10 cellular contexts compared by ENCODE assay signal in the genomic region with DNA sequence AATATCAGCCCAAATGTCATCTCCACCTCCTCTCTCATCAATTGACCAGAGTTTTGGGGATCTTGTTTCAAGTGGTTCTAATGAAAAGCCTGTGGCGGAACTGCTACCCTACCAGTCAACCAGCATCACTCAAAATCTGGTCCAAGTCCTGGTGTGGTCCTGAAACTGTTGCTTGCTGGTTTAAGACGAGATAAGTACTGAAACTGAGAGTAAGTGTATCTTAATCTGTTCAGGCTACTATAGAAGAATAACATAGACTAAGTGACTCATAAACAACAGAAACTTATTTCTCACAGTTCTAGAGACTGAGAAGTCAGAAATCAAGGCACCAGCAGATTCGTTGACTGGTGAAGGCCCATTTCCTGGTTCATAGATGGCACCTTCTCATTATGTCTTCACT. TPM values are rescaled to one million over a fixed set of nuclear protein-coding genes. Genes with fewer than 3 reads are reported as not detected.
DNase-seq lines count a peak whose midpoint lies in the region; ATAC-seq and TF ChIP-seq lines count a peak whose summit lies in the region.
"Had no signal": no experiment of that assay in that cellular context is flagged by ENCODE, and none has a peak within 500 bp of the region (broad histone marks: within the 10 kb centered on the region; RNA-seq: fewer than 3 reads in every experiment).

No MANE protein-coding gene starts in this region.

- H3K27ac ChIP-seq in brain microvascular endothelial cell, result peak overlapping the region; percentile 74
- H3K27ac ChIP-seq in SJCRH30, result no peak overlapping the region

- H3K4me3 ChIP-seq in brain microvascular endothelial cell (ENCODE audit: low read depth, low read length) (no peak overlapping the region), SJCRH30 (no peak overlapping the region)

- H3K4me1 ChIP-seq in SJCRH30, result 0 out of 2 replicates have a peak, but pooled peaks cover 4% of the 10 kb centered on the region

- TF ChIP-seq CTCF in brain microvascular endothelial cell (IDR thresholded peaks at IDR 0.05; ENCODE audit: low read depth, low read length, missing control alignments), result no peak

- H3K27me3 ChIP-seq in brain microvascular endothelial cell (replicated peaks) (no peaks in the 10 kb centered on the region), SJCRH30 (no peaks in the 10 kb centered on the region)

- DNase-seq in brain microvascular endothelial cell, result no peak
- DNase-seq in ecto neural progenitor cell (ENCODE audit: low spot score), result no peak
- no peak for DNase-seq in NCI-H1694 (lab: John Stamatoyannopoulos, UW)
- no peak for DNase-seq in SJCRH30
- DNase-seq in NCI-H524 treated with DMSO at 0.1 percent for 48 hours (lab: John Stamatoyannopoulos, UW), result no peak
- DNase-seq: effector memory CD8-positive, alpha-beta T cell; NCI-H187 had no signal

- H3K9me3 ChIP-seq in SJCRH30 (replicated peaks), result no peaks in the 10 kb centered on the region; the same call in 1 of the 2 replicates

- no peaks in the 10 kb centered on the region for H3K36me3 ChIP-seq in brain microvascular endothelial cell (replicated peaks)
- no peaks in the 10 kb centered on the region for H3K36me3 ChIP-seq in SJCRH30

- ATAC-seq in GM18502 (IDR thresholded peaks at IDR 0.05; ENCODE audit: poor library complexity, unreplicated experiment) (peak; percentile 97), GM19467 (IDR thresholded peaks at IDR 0.05; ENCODE audit: unreplicated experiment) (peak; percentile 97), HG03095 (IDR thresholded peaks at IDR 0.05; ENCODE audit: unreplicated experiment) (peak; percentile 98)
- ATAC-seq: effector memory CD8-positive, alpha-beta T cell had no signal

- in situ Hi-C loops in brain microvascular endothelial cell (cut with HindIII; ENCODE audit: low pct_ligation_motif_present, low sequenced_read_pairs), result no loop called here

RNA-seq across cellular contexts. Expression of gene GALNT5, which starts 0.9 kb away (rescaled TPM):
- total RNA-seq in SJCRH30 (2014; rRNA removed; shearing (Covaris generic)), result 0.02 TPM in 1 of 2 replicates, not detected in the other
